ENCODE assay signal across 8 cellular contexts in the genomic region with DNA sequence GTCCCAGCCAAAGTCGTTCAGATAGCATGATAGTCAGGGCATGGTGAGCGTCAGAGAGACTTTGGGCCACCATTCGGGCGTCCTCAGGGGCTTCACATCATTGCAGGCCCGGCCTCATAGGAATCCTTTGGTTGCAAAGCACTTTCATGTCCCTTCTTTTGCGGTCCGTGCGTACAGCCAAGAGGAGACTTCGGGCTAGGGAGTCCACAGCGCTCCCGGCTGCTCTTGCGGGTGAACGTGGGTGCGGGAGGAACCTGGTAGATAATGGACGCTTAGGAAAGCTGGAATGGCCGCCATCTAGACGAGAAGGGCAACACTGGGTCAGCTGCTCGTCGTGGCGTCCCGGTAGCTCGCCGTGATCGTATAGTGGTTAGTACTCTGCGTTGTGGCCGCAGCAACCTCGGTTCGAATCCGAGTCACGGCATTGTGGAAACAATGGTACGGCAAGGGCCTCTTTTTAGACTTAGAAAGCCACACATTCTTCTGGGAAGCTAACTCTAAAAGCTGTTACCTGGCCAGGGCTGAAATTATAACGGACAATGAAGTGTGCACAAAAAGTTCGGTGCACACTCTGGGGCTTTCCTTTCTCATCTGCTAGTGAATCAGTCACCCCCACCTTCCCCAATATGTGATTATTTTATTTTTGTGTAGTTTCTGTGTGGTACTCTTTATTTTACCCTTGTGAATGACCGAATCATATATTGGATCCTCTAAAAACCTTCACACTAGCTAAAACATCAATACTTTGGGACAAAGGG. TPM values are rescaled to one million over a fixed set of nuclear protein-coding genes. Genes with fewer than 3 reads are reported as not detected.
DNase-seq lines count a peak whose midpoint lies in the region; ATAC-seq and TF ChIP-seq lines count a peak whose summit lies in the region.

No MANE protein-coding gene starts in this region.

- intact Hi-C loops in lower lobe of right lung (cut with DNase I): loop anchor here (10.0 kb wide), 1 partner anchor 204 kb away; a partner anchor contains a TSS

- H3K9me3 ChIP-seq in ES-I3 (ENCODE audit: control insufficient read depth, insufficient read depth, low read length): no peaks in the 10 kb centered on the region
- H3K9me3 ChIP-seq in lower lobe of right lung: no peaks in the 10 kb centered on the region

- H3K36me3 ChIP-seq in ES-I3 (ENCODE audit: insufficient read depth, low read length) (no peaks in the 10 kb centered on the region), lower lobe of right lung (no peaks in the 10 kb centered on the region)

- DNase-seq in NCI-H748 (lab: John Stamatoyannopoulos, UW; ENCODE audit: unreplicated experiment): peak; percentile 81
- peak; percentile 62 to 67 for DNase-seq in activated CD4-positive, alpha-beta T cell treated with anti-CD3 and anti-CD28 coated beads, Interleukin-2, amount 50 U/mL, for 4 hours
- DNase-seq in ecto neural progenitor cell (ENCODE audit: low spot score): peak; percentile 92
- DNase-seq in lower lobe of right lung: peak; percentile 85
- DNase-seq in stimulated activated CD4-positive, alpha-beta T cell treated with anti-CD3 and anti-CD28 coated beads, Interleukin-4, amount 100 ng/mL, for 48 hours (ENCODE audit: low read depth in 2 of 2): peak; percentile 79 to 84

- no peak for TF ChIP-seq CTCF in lower lobe of right lung (IDR thresholded peaks at IDR 0.05)

- H3K9ac ChIP-seq in ES-I3 (ENCODE audit: low read depth, low read length): peak overlapping the region; percentile 96

- ATAC-seq in HG03095 (IDR thresholded peaks at IDR 0.05; ENCODE audit: unreplicated experiment) (peak; percentile 2), lower lobe of right lung (peak; percentile 67 to 73), GM18873 (IDR thresholded peaks at IDR 0.05; ENCODE audit: low FRiP score, unreplicated experiment) (no peak)

- H3K4me1 ChIP-seq in ES-I3 (ENCODE audit: insufficient read depth, low read length): 0 out of 2 replicates have a peak, but pooled peaks cover 4% of the 10 kb centered on the region
- peaks cover 16% of the 10 kb centered on the region for H3K4me1 ChIP-seq in lower lobe of right lung

- H3K4me3 ChIP-seq in lower lobe of right lung: peak overlapping the region; percentile 75

- H3K27ac ChIP-seq in lower lobe of right lung: peak overlapping the region; percentile 98

- no peaks in the 10 kb centered on the region for H3K27me3 ChIP-seq in lower lobe of right lung (ENCODE audit: low read depth)

RNA-seq across cellular contexts. Expression of a gene that starts 13.2 kb away (rescaled TPM):
- total RNA-seq in lower lobe of right lung: 6.4 TPM

RNA-seq across cellular contexts. Expression of a gene that starts 51.1 kb away (rescaled TPM):
- total RNA-seq in lower lobe of right lung: 0.21 TPM
